16 cellular contexts compared by ENCODE assay signal in the genomic region with DNA sequence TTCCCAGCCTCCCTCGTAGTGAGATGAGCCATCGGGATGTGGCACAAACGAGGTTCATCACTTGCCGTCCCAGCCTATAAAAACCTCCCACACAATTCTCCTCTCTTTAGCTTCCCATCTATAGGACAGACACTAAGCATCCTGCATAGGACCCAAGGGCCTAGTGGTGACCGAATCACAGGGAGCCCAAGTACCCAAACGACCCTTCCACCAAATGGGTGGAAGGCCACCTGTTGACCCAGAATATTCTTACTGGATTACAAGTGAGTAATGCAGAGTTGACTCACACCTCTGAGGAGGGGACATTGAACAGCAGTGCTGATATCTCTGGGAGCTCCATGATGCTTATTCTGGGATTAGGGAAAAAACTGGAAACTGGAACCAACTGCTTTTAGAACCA.
DNase-seq lines count a peak whose midpoint lies in the region; ATAC-seq and TF ChIP-seq lines count a peak whose summit lies in the region.
"Had no signal": no experiment of that assay in that cellular context is flagged by ENCODE, and none has a peak within 500 bp of the region (broad histone marks: within the 10 kb centered on the region; RNA-seq: fewer than 3 reads in every experiment).

No MANE protein-coding gene starts in this region.

- no peak overlapping the region for H3K4me3 ChIP-seq in endodermal cell (ENCODE audit: low read length)
- H3K4me3 ChIP-seq in upper lobe of right lung, result no peak overlapping the region
- H3K4me3 ChIP-seq: BLaER1 treated with 17β-estradiol and CSF1 and Interleukin-3, amounts not matched to agents 10 nM and 100 nM; HAP-1 had no signal

- CTCF ChIA-PET in T-cell (lab: Charles Lee), result no interaction called here
- CTCF ChIA-PET in GM10248 (lab: Yijun Ruan, JAX), result interaction anchor here (3.8 to 19.4 kb wide), 2 partner anchors 11 to 23 kb away, joined by 18 to 349 read pairs; no protein-coding TSS in a partner anchor

- peaks cover 3% of the 10 kb centered on the region for H3K4me1 Mint-ChIP-seq in endodermal cell
- no peaks in the 10 kb centered on the region for H3K4me1 Mint-ChIP-seq in T-cell
- H3K4me1 Mint-ChIP-seq: CD4-positive, CD25-positive, alpha-beta regulatory T cell had no signal

- H3K4me1 ChIP-seq in endodermal cell (ENCODE audit: control insufficient read depth, insufficient read depth, low read length) (no peaks in the 10 kb centered on the region), upper lobe of right lung (no peaks in the 10 kb centered on the region)

- 87 to 100% methylated on average over 1 to 6 of the region's 6 CpGs for WGBS in endodermal cell (ENCODE audit: insufficient coverage in 1 of 2, insufficient read length in 1 of 2), 2 experiments

- POLR2A ChIA-PET in T-cell (lab: Charles Lee) (no interaction called here), GM10248 (lab: Yijun Ruan, JAX) (no interaction called here)

- H3K27me3 ChIP-seq in endodermal cell (ENCODE audit: control insufficient read depth, insufficient read depth, low read length, poor library complexity, severe bottlenecking) (no peaks in the 10 kb centered on the region), upper lobe of right lung (no peaks in the 10 kb centered on the region)
- H3K27me3 ChIP-seq: BLaER1 treated with 17β-estradiol and CSF1 and Interleukin-3, amounts not matched to agents 10 nM and 100 nM had no signal

- H3K27ac ChIP-seq in endodermal cell (ENCODE audit: low read depth, low read length) (no peak overlapping the region), upper lobe of right lung (no peak overlapping the region)
- H3K27ac ChIP-seq: BLaER1 treated with 17β-estradiol and CSF1 and Interleukin-3, amounts not matched to agents 10 nM and 100 nM had no signal

- no peak overlapping the region for H3K4me3 Mint-ChIP-seq in endodermal cell
- H3K4me3 Mint-ChIP-seq in T-cell, result no peak overlapping the region
- H3K4me3 Mint-ChIP-seq: CD4-positive, CD25-positive, alpha-beta regulatory T cell; HFFc6 had no signal

- no peaks in the 10 kb centered on the region for H3K36me3 Mint-ChIP-seq in endodermal cell (ENCODE audit: low read depth)
- no peaks in the 10 kb centered on the region for H3K36me3 Mint-ChIP-seq in T-cell
- H3K36me3 Mint-ChIP-seq: CD4-positive, CD25-positive, alpha-beta regulatory T cell had no signal

- DNase-seq in Daoy (ENCODE audit: low read depth), result peak; percentile 26
- peak; percentile 8 for DNase-seq in HT1080 (ENCODE audit: low read depth)
- peak; percentile 55 for DNase-seq in endodermal cell
- peak; percentile 26 for DNase-seq in kidney tubule cell (ENCODE audit: low spot score)
- DNase-seq in T-cell, result no peak
- no peak for DNase-seq in ecto neural progenitor cell (ENCODE audit: low spot score)
- DNase-seq in GM10248 (ENCODE audit: extremely low spot score), result no peak
- DNase-seq in upper lobe of right lung, result no peak
- DNase-seq: 8988T; ACHN; Calu3; CD4-positive, CD25-positive, alpha-beta regulatory T cell; DMS 273 treated with DMSO at 0.1 percent for 48 hours; HFFc6 had no signal

- intact Hi-C loops in upper lobe of right lung (cut with DNase I), result no loop called here

- no peak for TF ChIP-seq CTCF in endodermal cell (conservative IDR thresholded peaks at IDR 0.05)
- no peak for TF ChIP-seq CTCF in GM10248 (IDR thresholded peaks at IDR 0.05; ENCODE audit: control extremely low read depth, extremely low read depth, low read depth, missing control alignments)
- no peak for TF ChIP-seq CTCF in upper lobe of right lung (IDR thresholded peaks at IDR 0.05)

- no peaks in the 10 kb centered on the region for H3K9me3 ChIP-seq in endodermal cell (ENCODE audit: control insufficient read depth, low read length)
- no peaks in the 10 kb centered on the region for H3K9me3 ChIP-seq in upper lobe of right lung
- H3K9me3 ChIP-seq: BLaER1 treated with 17β-estradiol and CSF1 and Interleukin-3, amounts not matched to agents 10 nM and 100 nM; HAP-1 had no signal

- H3K27ac Mint-ChIP-seq in endodermal cell (no peak overlapping the region), T-cell (no peak overlapping the region)
- H3K27ac Mint-ChIP-seq: CD4-positive, CD25-positive, alpha-beta regulatory T cell; HFFc6 had no signal

- H3K27me3 Mint-ChIP-seq in endodermal cell (ENCODE audit: insufficient read depth), result peaks cover 18% of the 10 kb centered on the region
- peaks cover 8 to 19% of the 10 kb centered on the region in 2 donors for H3K27me3 Mint-ChIP-seq in T-cell

- H3K9me3 Mint-ChIP-seq in endodermal cell (no peaks in the 10 kb centered on the region), T-cell (no peaks in the 10 kb centered on the region)
- H3K9me3 Mint-ChIP-seq: HFFc6 had no signal

- no peak overlapping the region for H3K9ac ChIP-seq in endodermal cell (ENCODE audit: extremely low read depth, low read length, poor library complexity, severe bottlenecking)
- H3K9ac ChIP-seq: BLaER1 treated with 17β-estradiol and CSF1 and Interleukin-3, amounts not matched to agents 10 nM and 100 nM had no signal

- ATAC-seq in T-cell (replicated peaks in 1 of 4) (no peak), upper lobe of right lung (no peak)

- no peaks in the 10 kb centered on the region for H3K36me3 ChIP-seq in endodermal cell (ENCODE audit: control insufficient read depth, insufficient read depth, low read length)
- H3K36me3 ChIP-seq in upper lobe of right lung, result no peaks in the 10 kb centered on the region
- H3K36me3 ChIP-seq: BLaER1 treated with 17β-estradiol and CSF1 and Interleukin-3, amounts not matched to agents 10 nM and 100 nM; HAP-1 had no signal

Comparison
In these comparisons a context has a peak if more than half of its experiments do, and no peak if none do; other contexts are left out.
1. DNase-seq: peak in Daoy (single experiment), HT1080 (single experiment), endodermal cell (single experiment) and kidney tubule cell (single experiment); none in T-cell (0 of 34), ecto neural progenitor cell (single experiment), GM10248 (single experiment) and upper lobe of right lung (single experiment).